Comparison of ENCODE assay signal across 9 cellular contexts in the genomic region with DNA sequence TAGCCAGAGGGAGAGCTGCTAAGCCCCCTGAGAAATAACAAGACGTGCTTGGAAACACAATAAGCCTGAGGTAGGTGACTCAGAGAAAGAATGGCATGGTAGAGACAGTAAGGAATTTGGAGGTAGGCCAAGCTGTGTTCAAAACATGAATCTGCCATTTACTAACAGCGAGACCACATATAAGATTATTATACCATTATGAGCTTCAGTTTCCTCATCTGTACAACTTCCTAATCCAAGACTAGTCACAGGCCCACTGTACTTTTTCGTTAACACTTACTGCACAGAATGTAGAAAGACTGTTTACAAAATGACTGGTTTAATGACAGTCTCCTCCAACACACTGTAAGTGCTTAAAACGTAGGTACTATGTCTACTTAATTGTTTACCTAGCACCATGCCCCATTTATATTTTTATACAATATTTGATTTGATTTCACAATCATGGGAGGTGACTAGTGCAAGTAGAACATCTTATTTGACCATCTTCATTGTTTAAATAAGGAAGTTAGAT. TPM values are rescaled to one million over a fixed set of nuclear protein-coding genes. Genes with fewer than 3 reads are reported as not detected.
DNase-seq lines count a peak whose midpoint lies in the region; ATAC-seq, FAIRE-seq and TF ChIP-seq lines count a peak whose summit lies in the region.
"Had no signal": no experiment of that assay in that cellular context is flagged by ENCODE, and none has a peak within 500 bp of the region (broad histone marks: within the 10 kb centered on the region; RNA-seq: fewer than 3 reads in every experiment).

No MANE protein-coding gene starts in this region.

- DNase-seq in CD8-positive, alpha-beta T cell: no peak
- peak; percentile 95 for DNase-seq in NCI-H82 (lab: John Stamatoyannopoulos, UW)
- peak; percentile 91 for DNase-seq in endothelial cell of umbilical vein (ENCODE audit: low read depth, low spot score)
- DNase-seq in osteoblast (ENCODE audit: insufficient read length, low spot score, missing footprints): no peak
- no peak for DNase-seq in activated T-cell treated with anti-CD3 and anti-CD28 coated beads, Interleukin-2, amount 50 U/mL, for 4 hours
- no peak for DNase-seq in cerebellum (ENCODE audit: low spot score)
- DNase-seq in activated CD8-positive, alpha-beta memory T cell treated with anti-CD3 and anti-CD28 coated beads for 24 hours: no peak

- POLR2A ChIA-PET in CD8-positive, alpha-beta T cell (lab: Charles Lee): interaction anchor here (1.1 kb wide), 1 partner anchor 18 kb away, joined by 3 read pairs; no protein-coding TSS in a partner anchor
- POLR2A ChIA-PET in endothelial cell of umbilical vein (lab: Charles Lee): no interaction called here

- no peaks in the 10 kb centered on the region for H4K20me1 ChIP-seq in endothelial cell of umbilical vein (replicated peaks; ENCODE audit: control insufficient read depth, extremely low read depth, insufficient read depth, low read length)
- no peaks in the 10 kb centered on the region for H4K20me1 ChIP-seq in osteoblast (ENCODE audit: insufficient read depth, low read length)

- peaks cover 46% of the 10 kb centered on the region for H3K4me1 Mint-ChIP-seq in CD8-positive, alpha-beta T cell (ENCODE audit: low read depth)
- peaks cover 22% of the 10 kb centered on the region for H3K4me1 Mint-ChIP-seq in activated T-cell treated with anti-CD3 and anti-CD28 coated beads, Interleukin-2, amount 50 U/mL, for 4 hours (ENCODE audit: low read depth)

- H3K36me3 ChIP-seq in CD8-positive, alpha-beta T cell (ENCODE audit: insufficient read depth, low read length): peaks cover 23% of the 10 kb centered on the region
- peaks cover 2% of the 10 kb centered on the region in 2 experiments for H3K36me3 ChIP-seq in endothelial cell of umbilical vein (ENCODE audit: control insufficient read depth in 2 of 2, extremely low read depth in 1 of 2, insufficient read depth in 2 of 2, low read length in 2 of 2)
- no peaks in the 10 kb centered on the region for H3K36me3 ChIP-seq in osteoblast (ENCODE audit: insufficient read depth, low read length)

- H3K9me3 ChIP-seq in CD8-positive, alpha-beta T cell (ENCODE audit: low read length): no peaks in the 10 kb centered on the region
- H3K9me3 ChIP-seq in endothelial cell of umbilical vein (replicated peaks; ENCODE audit: control insufficient read depth, insufficient read depth, low read length) (no peaks in the 10 kb centered on the region), osteoblast (ENCODE audit: low read depth, low read length) (no peaks in the 10 kb centered on the region)

- H3K4me3 Mint-ChIP-seq in CD8-positive, alpha-beta T cell: no peak overlapping the region
- H3K4me3 Mint-ChIP-seq in activated T-cell treated with anti-CD3 and anti-CD28 coated beads, Interleukin-2, amount 50 U/mL, for 4 hours: no peak overlapping the region

- H3K27me3 ChIP-seq in CD8-positive, alpha-beta T cell (ENCODE audit: insufficient read depth, low read length): no peaks in the 10 kb centered on the region
- H3K27me3 ChIP-seq in endothelial cell of umbilical vein (ENCODE audit: control insufficient read depth in 2 of 2, insufficient read depth in 2 of 2, low read length in 2 of 2) (no peaks in the 10 kb centered on the region), osteoblast (ENCODE audit: insufficient read depth, low read length) (no peaks in the 10 kb centered on the region)

- peak overlapping the region; percentile 14 for H3K9ac ChIP-seq in endothelial cell of umbilical vein (replicated peaks; ENCODE audit: extremely low read depth, insufficient read depth, low read length)
- H3K9ac ChIP-seq: KMS-11 had no signal

- H2AFZ ChIP-seq in endothelial cell of umbilical vein (ENCODE audit: low read depth, low read length) (no peak overlapping the region), osteoblast (ENCODE audit: low read length) (no peak overlapping the region)

- ATAC-seq in CD8-positive, alpha-beta T cell: no peak
- no peak for ATAC-seq in activated T-cell treated with anti-CD3 and anti-CD28 coated beads, Interleukin-2, amount 50 U/mL, for 4 hours
- no peak for ATAC-seq in HG03378 (IDR thresholded peaks at IDR 0.05; ENCODE audit: unreplicated experiment)

- H3K4me2 ChIP-seq in endothelial cell of umbilical vein (ENCODE audit: insufficient read depth, low read length) (peak overlapping the region; percentile 94), osteoblast (ENCODE audit: insufficient read depth, low read length) (peak overlapping the region; percentile 83)
- H3K4me2 ChIP-seq: KMS-11 had no signal

- no peak for TF ChIP-seq CTCF in CD8-positive, alpha-beta T cell (IDR thresholded peaks at IDR 0.05)
- TF ChIP-seq CTCF in endothelial cell of umbilical vein (IDR thresholded peaks at IDR 0.05; ENCODE audit: extremely low read depth in 1 of 2, insufficient read depth in 1 of 2, low read depth in 1 of 2, low read length in 2 of 2) (no peak), osteoblast (IDR thresholded peaks at IDR 0.05; ENCODE audit: extremely low read depth, low read depth, low read length) (no peak)

- H3K27me3 Mint-ChIP-seq in CD8-positive, alpha-beta T cell (ENCODE audit: low read depth): no peaks in the 10 kb centered on the region
- H3K27me3 Mint-ChIP-seq in activated T-cell treated with anti-CD3 and anti-CD28 coated beads, Interleukin-2, amount 50 U/mL, for 4 hours (ENCODE audit: low read depth): no peaks in the 10 kb centered on the region

- TF ChIP-seq POLR2A in endothelial cell of umbilical vein (IDR thresholded peaks at IDR 0.05; ENCODE audit: low read depth, low read length): no peak

- intact Hi-C loops in CD8-positive, alpha-beta T cell (cut with DNase I, micrococcal nuclease): no loop called here
- intact Hi-C loops in endothelial cell of umbilical vein (cut with micrococcal nuclease): no loop called here

- peaks cover 56% of the 10 kb centered on the region for H3K36me3 Mint-ChIP-seq in CD8-positive, alpha-beta T cell
- H3K36me3 Mint-ChIP-seq in activated T-cell treated with anti-CD3 and anti-CD28 coated beads, Interleukin-2, amount 50 U/mL, for 4 hours (ENCODE audit: insufficient read depth): peaks cover 24% of the 10 kb centered on the region

- no peaks in the 10 kb centered on the region for H3K9me3 Mint-ChIP-seq in CD8-positive, alpha-beta T cell
- H3K9me3 Mint-ChIP-seq in activated T-cell treated with anti-CD3 and anti-CD28 coated beads, Interleukin-2, amount 50 U/mL, for 4 hours: no peaks in the 10 kb centered on the region

- CTCF ChIA-PET in CD8-positive, alpha-beta T cell (lab: Charles Lee): interaction anchor here (0.9 kb wide), 1 partner anchor 82 kb away, joined by 3 read pairs; no protein-coding TSS in a partner anchor
- CTCF ChIA-PET in endothelial cell of umbilical vein (lab: Charles Lee): interaction anchor here (0.9 to 2.4 kb wide), 4 partner anchors 10 to 25 kb away, joined by 3 to 9 read pairs (median 3); a partner anchor contains a TSS

- BruUV-seq in endothelial cell of umbilical vein (replicated peaks; lab: Mats Ljungman, UMichigan): no TSS peak

- dilution Hi-C loops in endothelial cell of umbilical vein (cut with MboI; ENCODE audit: extremely low pct_ligation_motif_present, low sequenced_read_pairs): no loop called here

- H3K4me3 ChIP-seq in CD8-positive, alpha-beta T cell (ENCODE audit: low read depth, low read length): no peak overlapping the region
- H3K4me3 ChIP-seq in endothelial cell of umbilical vein (replicated peaks in 1 of 3; ENCODE audit: insufficient read depth in 1 of 3, low read depth in 1 of 3, low read length in 3 of 3) (no peak overlapping the region), osteoblast (ENCODE audit: insufficient read depth, low read length) (peak overlapping the region; percentile 4)

- H3K79me2 ChIP-seq in endothelial cell of umbilical vein (ENCODE audit: control insufficient read depth, insufficient read depth, low read length) (no peaks in the 10 kb centered on the region), osteoblast (ENCODE audit: insufficient read depth, low read length) (peaks cover 13% of the 10 kb centered on the region)

- peak overlapping the region; percentile 58 for H3K27ac Mint-ChIP-seq in CD8-positive, alpha-beta T cell

- no peak overlapping the region for H3K27ac ChIP-seq in CD8-positive, alpha-beta T cell (ENCODE audit: low read depth, low read length)
- peak overlapping the region; percentile 40 for H3K27ac ChIP-seq in endothelial cell of umbilical vein (ENCODE audit: insufficient read depth, low read depth, low read length)
- peak overlapping the region; percentile 96 for H3K27ac ChIP-seq in osteoblast (ENCODE audit: low read depth, low read length)
- H3K27ac ChIP-seq: KMS-11 had no signal

- no peaks in the 10 kb centered on the region for H3K9me1 ChIP-seq in endothelial cell of umbilical vein (replicated peaks; ENCODE audit: control insufficient read depth, extremely low read depth, insufficient read depth, low read length)

- peak; percentile 48 for FAIRE-seq in endothelial cell of umbilical vein (lab: Jason Lieb, UNC)

- H3K4me1 ChIP-seq in CD8-positive, alpha-beta T cell (ENCODE audit: insufficient read depth, low read length): no peaks in the 10 kb centered on the region
- H3K4me1 ChIP-seq in endothelial cell of umbilical vein (ENCODE audit: control insufficient read depth, extremely low read depth, insufficient read depth, low read length) (peaks cover 29% of the 10 kb centered on the region), osteoblast (ENCODE audit: insufficient read depth, low read length) (peaks cover 59% of the 10 kb centered on the region)

TF ChIP-seq in endothelial cell of umbilical vein, 7 proteins besides CTCF, POLR2A, EP300 and RAD21 (continues in another document):
- TF ChIP-seq FOS (IDR thresholded peaks at IDR 0.05; ENCODE audit: borderline replicate concordance, insufficient read depth, low read length): peak; percentile 33
- TF ChIP-seq JUN (IDR thresholded peaks at IDR 0.05; ENCODE audit: borderline replicate concordance, insufficient read depth, insufficient read length, low read depth): peak; percentile 66
- TF ChIP-seq EZH2 (IDR thresholded peaks at IDR 0.05; ENCODE audit: borderline replicate concordance, low read depth, low read length, severe bottlenecking): no peak
- TF ChIP-seq GATA2 (IDR thresholded peaks at IDR 0.05; ENCODE audit: insufficient read depth, insufficient read length, low read depth, low read length): no peak

RNA-seq across cellular contexts. Expression of a gene that starts 25.7 kb away (rescaled TPM):
- total RNA-seq in CD8-positive, alpha-beta T cell: 100 to 1,000 TPM; 133 to 134 TPM
- 39.1 and 41.1 TPM in 2 replicates for total RNA-seq in endothelial cell of umbilical vein
- polyA plus RNA-seq in endothelial cell of umbilical vein: 17.1 and 19.4 TPM in 2 replicates
- polyA plus RNA-seq in endothelial cell of umbilical vein (2011; cell fraction: cytosol; rRNA removed): 15.4 and 16.5 TPM in 2 replicates
- polyA plus RNA-seq in endothelial cell of umbilical vein (2011; cell fraction: nucleus; rRNA removed): 90.8 and 104 TPM in 2 replicates
- 17.6 and 26.1 TPM in 2 replicates for polyA plus RNA-seq in endothelial cell of umbilical vein (2012)
- 49.2 and 57.4 TPM in 2 replicates for polyA minus RNA-seq in endothelial cell of umbilical vein
- 8.9 TPM for polyA minus RNA-seq in endothelial cell of umbilical vein (2011; cell fraction: cytosol; rRNA and poly(A)+ RNA removed)
- polyA minus RNA-seq in endothelial cell of umbilical vein (2011; cell fraction: nucleus; rRNA and poly(A)+ RNA removed): 112 and 162 TPM in 2 replicates
- total RNA-seq in osteoblast: 34.4 and 47.4 TPM in 2 replicates
- total RNA-seq in activated T-cell treated with anti-CD3 and anti-CD28 coated beads, Interleukin-2, amount 50 U/mL, for 4 hours: 10 to 100 TPM in 1 of 3 donors, 1 to 10 TPM in 2; 6.8 to 12.2 (median 8.1) TPM
- 65.0 TPM for total RNA-seq in cerebellum

Comparison
In these comparisons a context has a peak if more than half of its experiments do, and no peak if none do; other contexts are left out.
1. DNase-seq: peak in NCI-H82 (single experiment) and endothelial cell of umbilical vein (single experiment); none in CD8-positive, alpha-beta T cell (0 of 7), osteoblast (single experiment), activated T-cell treated with anti-CD3 and anti-CD28 coated beads, Interleukin-2, amount 50 U/mL, for 4 hours (single experiment), cerebellum (single experiment) and activated CD8-positive, alpha-beta memory T cell treated with anti-CD3 and anti-CD28 coated beads for 24 hours (single experiment).